ENCODE assay signal across 12 cellular contexts in genomic region chr19:980133-980998, GRCh38. TPM values are rescaled to one million over a fixed set of nuclear protein-coding genes. Genes with fewer than 3 reads are reported as not detected.
A peak's percentile ranks its signal among the peaks of the same experiment; 100 is the strongest.
DNase-seq lines count a peak whose midpoint lies in the region; TF ChIP-seq lines count a peak whose summit lies in the region.
"Had no signal": no experiment of that assay in that cellular context is flagged by ENCODE, and none has a peak within 500 bp of the region (broad histone marks: within the 10 kb centered on the region; RNA-seq: fewer than 3 reads in every experiment).

No MANE protein-coding gene starts in this region.

- H3K27ac Mint-ChIP-seq in dendritic cell treated with granulocyte-macrophage colony-stimulating factor and Interleukin-4, amounts not matched to agents 40 ng/mL and 50 ng/mL, for 4 days = peak overlapping the region; percentile 60
- H3K27ac Mint-ChIP-seq in neural crest cell (ENCODE audit: unreplicated experiment) = peak overlapping the region; percentile 84
- H3K27ac Mint-ChIP-seq: activated CD4-positive, alpha-beta memory T cell treated with anti-CD3 and anti-CD28 coated beads for 36 hours; activated naive CD8-positive, alpha-beta T cell treated with anti-CD3 and anti-CD28 coated beads, Interleukin-2, amount 10 ng/mL, durations not matched to agents 7 days and 5 days; effector memory CD8-positive, alpha-beta T cell had no signal

- intact Hi-C loops in dendritic cell treated with granulocyte-macrophage colony-stimulating factor and Interleukin-4, amounts not matched to agents 40 ng/mL and 50 ng/mL, for 4 days (cut with micrococcal nuclease) = loop anchor here (5.0 kb wide), 1 partner anchor 118 kb away; no protein-coding TSS in a partner anchor
- intact Hi-C loops in head of caudate nucleus (cut with DNase I) = no loop called here

- peak overlapping the region; percentile 17 for H3K4me3 Mint-ChIP-seq in dendritic cell treated with granulocyte-macrophage colony-stimulating factor and Interleukin-4, amounts not matched to agents 40 ng/mL and 50 ng/mL, for 4 days
- peak overlapping the region; percentile 79 for H3K4me3 Mint-ChIP-seq in neural crest cell
- H3K4me3 Mint-ChIP-seq: activated CD4-positive, alpha-beta memory T cell treated with anti-CD3 and anti-CD28 coated beads for 36 hours; activated naive CD8-positive, alpha-beta T cell treated with anti-CD3 and anti-CD28 coated beads, Interleukin-2, amount 10 ng/mL, durations not matched to agents 7 days and 5 days; effector memory CD8-positive, alpha-beta T cell had no signal

- H3K4me1 Mint-ChIP-seq in dendritic cell treated with granulocyte-macrophage colony-stimulating factor and Interleukin-4, amounts not matched to agents 40 ng/mL and 50 ng/mL, for 4 days (ENCODE audit: low read depth) = peaks cover 35% of the 10 kb centered on the region
- peaks cover 19% of the 10 kb centered on the region for H3K4me1 Mint-ChIP-seq in neural crest cell

- peaks cover 22% of the 10 kb centered on the region for H3K36me3 Mint-ChIP-seq in dendritic cell treated with granulocyte-macrophage colony-stimulating factor and Interleukin-4, amounts not matched to agents 40 ng/mL and 50 ng/mL, for 4 days (ENCODE audit: low read depth)
- no peaks in the 10 kb centered on the region for H3K36me3 Mint-ChIP-seq in neural crest cell (ENCODE audit: low read depth)

- no peaks in the 10 kb centered on the region for H3K27me3 Mint-ChIP-seq in dendritic cell treated with granulocyte-macrophage colony-stimulating factor and Interleukin-4, amounts not matched to agents 40 ng/mL and 50 ng/mL, for 4 days
- H3K27me3 Mint-ChIP-seq in neural crest cell (ENCODE audit: low read depth) = peaks cover 8% of the 10 kb centered on the region
- H3K27me3 Mint-ChIP-seq: activated CD4-positive, alpha-beta memory T cell treated with anti-CD3 and anti-CD28 coated beads for 36 hours; activated naive CD8-positive, alpha-beta T cell treated with anti-CD3 and anti-CD28 coated beads, Interleukin-2, amount 10 ng/mL, durations not matched to agents 7 days and 5 days; effector memory CD8-positive, alpha-beta T cell had no signal

- DNase-seq in HuH-7 (ENCODE audit: low spot score) = peak; percentile 84
- peak; percentile 80 for DNase-seq in neural crest cell (ENCODE audit: low read depth, low spot score)
- no peak for DNase-seq in NCI-H1694 treated with DMSO at 0.1 percent for 48 hours (lab: John Stamatoyannopoulos, UW)
- DNase-seq in NOMO-1 treated with dmso at 0.1 percent for 144 hours (lab: John Stamatoyannopoulos, UW; ENCODE audit: unreplicated experiment) = no peak
- DNase-seq in head of caudate nucleus = no peak
- DNase-seq: activated CD4-positive, alpha-beta memory T cell treated with anti-CD3 and anti-CD28 coated beads for 36 hours; activated naive CD8-positive, alpha-beta T cell treated with anti-CD3 and anti-CD28 coated beads, Interleukin-2, amount 10 ng/mL, durations not matched to agents 7 days and 5 days; effector memory CD8-positive, alpha-beta T cell; SK-N-SH had no signal

- TF ChIP-seq CTCF in neural crest cell (conservative IDR thresholded peaks at IDR 0.05) = no peak

- no peaks in the 10 kb centered on the region for H3K9me3 Mint-ChIP-seq in dendritic cell treated with granulocyte-macrophage colony-stimulating factor and Interleukin-4, amounts not matched to agents 40 ng/mL and 50 ng/mL, for 4 days
- no peaks in the 10 kb centered on the region for H3K9me3 Mint-ChIP-seq in neural crest cell
- H3K9me3 Mint-ChIP-seq: activated CD4-positive, alpha-beta memory T cell treated with anti-CD3 and anti-CD28 coated beads for 36 hours; activated naive CD8-positive, alpha-beta T cell treated with anti-CD3 and anti-CD28 coated beads, Interleukin-2, amount 10 ng/mL, durations not matched to agents 7 days and 5 days; effector memory CD8-positive, alpha-beta T cell had no signal

RNA-seq across cellular contexts. Expression of gene WDR18, which starts 3.8 kb away (rescaled TPM):
- 65.2 and 67.4 TPM in 2 replicates for total RNA-seq in neural crest cell

RNA-seq across cellular contexts. Expression of gene GRIN3B, which starts 19.9 kb away (rescaled TPM):
- total RNA-seq in neural crest cell = 0.12 TPM in 1 of 2 replicates, not detected in the other
- total RNA-seq: activated CD4-positive, alpha-beta memory T cell treated with anti-CD3 and anti-CD28 coated beads for 36 hours; activated naive CD8-positive, alpha-beta T cell treated with anti-CD3 and anti-CD28 coated beads, Interleukin-2, amount 10 ng/mL, durations not matched to agents 7 days and 5 days had no signal

RNA-seq across cellular contexts. Expression of gene TMEM259, which starts 40.6 kb away (rescaled TPM):
- total RNA-seq in neural crest cell = 164 and 170 TPM in 2 replicates

RNA-seq across cellular contexts. Expression of gene RNU6-2, which starts 41.0 kb away (rescaled TPM):
- total RNA-seq in neural crest cell = not detected in 2 replicates
- total RNA-seq: activated CD4-positive, alpha-beta memory T cell treated with anti-CD3 and anti-CD28 coated beads for 36 hours; activated naive CD8-positive, alpha-beta T cell treated with anti-CD3 and anti-CD28 coated beads, Interleukin-2, amount 10 ng/mL, durations not matched to agents 7 days and 5 days; ovary; thoracic aorta had no signal

RNA-seq across cellular contexts. Expression of gene CNN2, which starts 46.0 kb away (rescaled TPM):
- 140 and 141 TPM in 2 replicates for total RNA-seq in neural crest cell

Comparison
In these comparisons a context has a peak if more than half of its experiments do, and no peak if none do; other contexts are left out.
1. DNase-seq: peak in HuH-7 (single experiment) and neural crest cell (single experiment); none in NCI-H1694 treated with DMSO at 0.1 percent for 48 hours (single experiment), NOMO-1 treated with dmso at 0.1 percent for 144 hours (single experiment) and head of caudate nucleus (0 of 42).